In the genomic region with DNA sequence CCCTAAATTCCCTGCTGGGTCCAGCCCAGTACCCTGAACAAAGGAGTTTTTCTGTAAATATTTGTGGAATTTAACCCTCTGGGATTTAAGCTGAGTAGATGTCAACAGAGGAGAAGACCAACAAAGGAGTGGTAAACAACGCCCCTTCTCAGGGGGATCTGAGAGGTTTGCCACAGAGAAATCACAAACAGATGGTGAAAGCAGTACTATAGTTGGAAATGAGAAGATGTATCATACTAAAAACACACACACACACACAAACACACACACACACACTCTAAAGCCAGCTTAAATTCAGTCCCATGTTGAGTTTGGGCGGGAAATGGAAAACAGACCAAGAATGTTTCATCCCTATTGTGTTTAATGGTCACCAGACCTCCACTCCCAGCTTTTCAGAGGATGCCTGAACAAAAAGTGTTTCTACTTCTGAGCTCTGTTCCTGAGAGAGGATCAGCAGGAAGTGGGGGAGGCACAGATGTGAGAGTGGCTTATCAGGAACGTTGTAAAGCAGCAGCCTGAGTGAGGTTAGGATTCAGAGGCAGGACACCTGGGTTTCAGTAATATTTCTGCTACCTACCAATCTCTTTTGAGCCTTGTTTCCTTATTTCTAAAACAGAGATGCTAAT, we compare ENCODE assay signal across 1 cellular context.
TF ChIP-seq lines count a peak whose summit lies in the region.

No MANE protein-coding gene starts in this region.

TF ChIP-seq in endothelial cell of umbilical vein, 7 proteins besides CTCF, POLR2A, EP300 and RAD21:
- TF ChIP-seq, protein P1, sequence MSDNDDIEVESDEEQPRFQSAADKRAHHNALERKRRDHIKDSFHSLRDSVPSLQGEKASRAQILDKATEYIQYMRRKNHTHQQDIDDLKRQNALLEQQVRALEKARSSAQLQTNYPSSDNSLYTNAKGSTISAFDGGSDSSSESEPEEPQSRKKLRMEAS (IDR thresholded peaks at IDR 0.05; ENCODE audit: insufficient read depth, insufficient read length) = no peak
- TF ChIP-seq EZH2 (IDR thresholded peaks at IDR 0.05; ENCODE audit: borderline replicate concordance, low read depth, low read length, severe bottlenecking) (no peak), POLR2AphosphoS5 (IDR thresholded peaks at IDR 0.05; ENCODE audit: insufficient read depth, low read depth, low read length) (no peak), FOS (IDR thresholded peaks at IDR 0.05; ENCODE audit: borderline replicate concordance, insufficient read depth, low read length) (no peak), JUN (IDR thresholded peaks at IDR 0.05; ENCODE audit: borderline replicate concordance, insufficient read depth, insufficient read length, low read depth) (no peak), GATA2 (IDR thresholded peaks at IDR 0.05; ENCODE audit: insufficient read depth, insufficient read length, low read depth, low read length) (no peak), MYC (IDR thresholded peaks at IDR 0.05; ENCODE audit: low read depth, low read length) (no peak)
